ENCODE assay signal across 15 cellular contexts in genomic region chr2:127054996-127055785, GRCh38.
"Had no signal": no experiment of that assay in that cellular context is flagged by ENCODE, and none has a peak within 500 bp of the region (broad histone marks: within the 10 kb centered on the region; RNA-seq: fewer than 3 reads in every experiment).

No MANE protein-coding gene starts in this region.

- H3K27me3 ChIP-seq: body of pancreas, foreskin keratinocyte, pancreas, SJSA1, transverse colon had no signal

- H3K9me3 ChIP-seq: body of pancreas, pancreas, SJSA1, transverse colon had no signal

- H3K4me1 Mint-ChIP-seq: mesothelial cell of epicardium, neural crest cell had no signal

- H3K4me3 Mint-ChIP-seq: activated CD4-positive, alpha-beta T cell treated with anti-CD3 and anti-CD28 coated beads, Interleukin-2, amount 10 ng/mL, durations not matched to agents 7 days and 5 days; activated naive CD8-positive, alpha-beta T cell treated with anti-CD3 and anti-CD28 coated beads for 36 hours; activated T-helper 1 cell treated with anti-CD3 and anti-CD28 coated beads, Interleukin-12 subunit alpha, Interleukin-12 subunit beta, Interleukin-2, Interleukin-4 antibody, amounts not matched to agents 30 ng/mL and 10 ng/mL and 1 ng/mL, durations not matched to agents 14 hours and 24 hours and 36 hours; effector memory CD8-positive, alpha-beta T cell; mesothelial cell of epicardium; neural crest cell had no signal

- H3K27ac ChIP-seq: body of pancreas, foreskin keratinocyte, pancreas, SJSA1, skin epidermis, transverse colon had no signal

- H3K27ac Mint-ChIP-seq: activated CD4-positive, alpha-beta T cell treated with anti-CD3 and anti-CD28 coated beads, Interleukin-2, amount 10 ng/mL, durations not matched to agents 7 days and 5 days; activated naive CD8-positive, alpha-beta T cell treated with anti-CD3 and anti-CD28 coated beads for 36 hours; activated T-helper 1 cell treated with anti-CD3 and anti-CD28 coated beads, Interleukin-12 subunit alpha, Interleukin-12 subunit beta, Interleukin-2, Interleukin-4 antibody, amounts not matched to agents 30 ng/mL and 10 ng/mL and 1 ng/mL, durations not matched to agents 14 hours and 24 hours and 36 hours; mesothelial cell of epicardium had no signal

- ATAC-seq: body of pancreas; effector memory CD8-positive, alpha-beta T cell; foreskin keratinocyte; pancreas had no signal

- H3K9me3 Mint-ChIP-seq: activated CD4-positive, alpha-beta T cell treated with anti-CD3 and anti-CD28 coated beads, Interleukin-2, amount 10 ng/mL, durations not matched to agents 7 days and 5 days; activated naive CD8-positive, alpha-beta T cell treated with anti-CD3 and anti-CD28 coated beads for 36 hours; activated T-helper 1 cell treated with anti-CD3 and anti-CD28 coated beads, Interleukin-12 subunit alpha, Interleukin-12 subunit beta, Interleukin-2, Interleukin-4 antibody, amounts not matched to agents 30 ng/mL and 10 ng/mL and 1 ng/mL, durations not matched to agents 14 hours and 24 hours and 36 hours; effector memory CD8-positive, alpha-beta T cell; mesothelial cell of epicardium; neural crest cell had no signal

- H3K4me3 ChIP-seq: body of pancreas, lung, pancreas, SJSA1, skin epidermis, transverse colon had no signal

- H3K4me1 ChIP-seq: foreskin keratinocyte, pancreas, SJSA1 had no signal

- DNase-seq: activated CD4-positive, alpha-beta T cell treated with anti-CD3 and anti-CD28 coated beads, Interleukin-2, amount 10 ng/mL, durations not matched to agents 7 days and 5 days; activated naive CD8-positive, alpha-beta T cell treated with anti-CD3 and anti-CD28 coated beads for 36 hours; body of pancreas; central memory CD4-positive, alpha-beta T cell; effector memory CD8-positive, alpha-beta T cell; foreskin keratinocyte; T-helper 2 cell; transverse colon had no signal

- H3K36me3 ChIP-seq: pancreas, transverse colon had no signal
